ENCODE assay signal across 8 cellular contexts in the genomic region with DNA sequence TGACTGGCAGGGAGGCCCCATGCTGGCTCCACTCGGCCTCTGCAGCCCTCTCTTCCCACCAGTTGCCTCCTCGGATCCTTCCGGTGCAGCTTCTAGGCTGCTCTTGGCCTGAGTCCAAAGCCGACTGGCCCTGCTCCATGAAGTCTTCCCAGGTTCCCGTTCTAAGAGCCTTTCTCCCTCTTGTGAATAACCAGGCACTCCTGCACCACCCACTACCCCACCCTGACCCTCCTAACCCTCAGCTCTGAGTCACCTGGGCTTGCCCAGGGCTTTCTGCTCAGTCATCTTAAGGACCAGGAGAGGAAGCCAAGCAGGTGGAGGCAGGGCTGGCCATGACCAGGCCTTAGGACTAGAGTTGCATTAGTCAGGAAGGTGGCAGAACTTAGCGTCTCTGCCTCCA. TPM values are rescaled to one million over a fixed set of nuclear protein-coding genes. Genes with fewer than 3 reads are reported as not detected.
DNase-seq lines count a peak whose midpoint lies in the region; ATAC-seq, FAIRE-seq and TF ChIP-seq lines count a peak whose summit lies in the region.

No MANE protein-coding gene starts in this region.

- H3K4me3 Mint-ChIP-seq in CD8-positive, alpha-beta T cell, result no peak overlapping the region

- DNase-seq in A172 (ENCODE audit: low spot score) (peak; percentile 100), LoVo (ENCODE audit: low spot score) (peak; percentile 99), adrenal gland (peak; percentile 71 to 93 (median 89)), left colon (peak; percentile 91), vagina (ENCODE audit: extremely low spot score in 2 of 2) (no peak), GM12891 (ENCODE audit: insufficient read length, low spot score) (no peak)
- DNase-seq in CD8-positive, alpha-beta T cell, result no peak

- H3K27me3 Mint-ChIP-seq in CD8-positive, alpha-beta T cell (ENCODE audit: low read depth), result peaks cover 4% of the 10 kb centered on the region

- intact Hi-C loops in adrenal gland (cut with DNase I) (no loop called here), left colon (cut with DNase I, micrococcal nuclease) (no loop called here), vagina (cut with DNase I) (no loop called here)
- intact Hi-C loops in CD8-positive, alpha-beta T cell (cut with DNase I, micrococcal nuclease), result no loop called here

- no peaks in the 10 kb centered on the region for H3K36me3 ChIP-seq in adrenal gland (replicated peaks in 1 of 2)
- H3K36me3 ChIP-seq in vagina, result no peaks in the 10 kb centered on the region
- no peaks in the 10 kb centered on the region for H3K36me3 ChIP-seq in CD8-positive, alpha-beta T cell (ENCODE audit: insufficient read depth, low read length)

- no peak overlapping the region for H3K27ac Mint-ChIP-seq in CD8-positive, alpha-beta T cell

- CTCF ChIA-PET in CD8-positive, alpha-beta T cell (lab: Charles Lee), result no interaction called here

- no peak for FAIRE-seq in GM12891 (lab: Jason Lieb, UNC)

- H3K4me1 ChIP-seq in adrenal gland (replicated peaks in 1 of 2), result peaks cover 14 to 18% of the 10 kb centered on the region in 2 donors
- H3K4me1 ChIP-seq in vagina, result peaks cover 29% of the 10 kb centered on the region
- no peaks in the 10 kb centered on the region for H3K4me1 ChIP-seq in CD8-positive, alpha-beta T cell (ENCODE audit: insufficient read depth, low read length)

- WGBS in adrenal gland, 4 donors, result 11 to 21% (median 15%) methylated on average over 6 of the region's 6 CpGs

- H3K9me3 Mint-ChIP-seq in CD8-positive, alpha-beta T cell, result no peaks in the 10 kb centered on the region

- H3K27ac ChIP-seq in adrenal gland, result peak overlapping the region; percentile 65 to 85 (median 70)
- H3K27ac ChIP-seq in vagina, result peak overlapping the region; percentile 63
- H3K27ac ChIP-seq in CD8-positive, alpha-beta T cell (ENCODE audit: low read depth, low read length), result no peak overlapping the region

- POLR2A ChIA-PET in CD8-positive, alpha-beta T cell (lab: Charles Lee), result no interaction called here

- ATAC-seq in left colon (peak; percentile 99), GM19328 (IDR thresholded peaks at IDR 0.05; ENCODE audit: unreplicated experiment) (no peak)
- ATAC-seq in CD8-positive, alpha-beta T cell, result no peak

- TF ChIP-seq CTCF in adrenal gland (IDR thresholded peaks at IDR 0.05) (no peak), vagina (IDR thresholded peaks at IDR 0.05) (no peak)
- no peak for TF ChIP-seq CTCF in CD8-positive, alpha-beta T cell (IDR thresholded peaks at IDR 0.05)

- H3K4me3 ChIP-seq in adrenal gland, result no peak overlapping the region
- no peak overlapping the region for H3K4me3 ChIP-seq in vagina
- H3K4me3 ChIP-seq in CD8-positive, alpha-beta T cell (ENCODE audit: low read depth, low read length), result no peak overlapping the region

- H3K27me3 ChIP-seq in adrenal gland (no peaks in the 10 kb centered on the region), vagina (no peaks in the 10 kb centered on the region)
- H3K27me3 ChIP-seq in CD8-positive, alpha-beta T cell (ENCODE audit: insufficient read depth, low read length), result no peaks in the 10 kb centered on the region

- no peak for TF ChIP-seq POLR2A in adrenal gland (IDR thresholded peaks at IDR 0.05)
- no peak for TF ChIP-seq POLR2A in vagina (IDR thresholded peaks at IDR 0.05)
- no peak for TF ChIP-seq POLR2A in GM12891 (IDR thresholded peaks at IDR 0.05; ENCODE audit: low read depth, low read length)

- no peaks in the 10 kb centered on the region for H3K36me3 Mint-ChIP-seq in CD8-positive, alpha-beta T cell

- H3K4me1 Mint-ChIP-seq in CD8-positive, alpha-beta T cell (ENCODE audit: low read depth), result no peaks in the 10 kb centered on the region

- H3K9me3 ChIP-seq in adrenal gland (replicated peaks in 1 of 3) (no peaks in the 10 kb centered on the region), vagina (no peaks in the 10 kb centered on the region)
- H3K9me3 ChIP-seq in CD8-positive, alpha-beta T cell (ENCODE audit: low read length), result no peaks in the 10 kb centered on the region

TF ChIP-seq in GM12891, 5 proteins besides CTCF, POLR2A, EP300 and RAD21:
- TF ChIP-seq PAX5 (IDR thresholded peaks at IDR 0.05; ENCODE audit: insufficient read depth, low read length, severe bottlenecking) (no peak), SPI1 (IDR thresholded peaks at IDR 0.05; ENCODE audit: low read depth, low read length) (no peak), POLR2AphosphoS5 (IDR thresholded peaks at IDR 0.05; ENCODE audit: low read depth, low read length) (no peak), POU2F2 (IDR thresholded peaks at IDR 0.05; ENCODE audit: low read depth, low read length) (no peak), TAF1 (IDR thresholded peaks at IDR 0.05; ENCODE audit: low read depth, low read length) (no peak)

RNA-seq across cellular contexts. Expression of gene CNBP, which starts 28.1 kb away (rescaled TPM):
- 543 and 605 TPM in 2 replicates for total RNA-seq in A172 (2014; rRNA removed; shearing (Covaris generic))
- total RNA-seq in adrenal gland (100 to 1,000 TPM; 336 to 804 (median 488) TPM), left colon (100 to 1,000 TPM; 205 to 247 TPM), vagina (405 TPM)
- 100 to 1,000 TPM; 373 to 465 (median 424) TPM for polyA plus RNA-seq in adrenal gland
- total RNA-seq in CD8-positive, alpha-beta T cell, result 100 to 1,000 TPM; 296 to 301 TPM
- polyA plus RNA-seq in GM12891 (2012; ENCODE audit: low read depth, missing spikeins), result 268 TPM

RNA-seq across cellular contexts. Expression of gene COPG1, which starts 37.6 kb away (rescaled TPM):
- total RNA-seq in A172 (2014; rRNA removed; shearing (Covaris generic)), result 296 and 315 TPM in 2 replicates
- total RNA-seq in adrenal gland (100 to 1,000 TPM; 105 to 318 (median 162) TPM), left colon (100 to 1,000 TPM; 240 to 307 TPM), vagina (76.4 TPM)
- 100 to 1,000 TPM in 2 of 3 donors, 10 to 100 TPM in 1; 84.9 to 182 (median 160) TPM for polyA plus RNA-seq in adrenal gland
- 10 to 100 TPM; 77.0 to 93.5 TPM for total RNA-seq in CD8-positive, alpha-beta T cell
- polyA plus RNA-seq in GM12891 (2012; ENCODE audit: low read depth, missing spikeins), result 104 TPM

RNA-seq across cellular contexts. Expression of gene ISY1, which starts 50.9 kb away (rescaled TPM):
- total RNA-seq in A172 (2014; rRNA removed; shearing (Covaris generic)), result 98.6 and 120 TPM in 2 replicates
- total RNA-seq in adrenal gland (10 to 100 TPM in 7 of 8 donors, 1 to 10 TPM in 1; 4.1 to 40.0 (median 26.1) TPM), left colon (10 to 100 TPM; 27.0 to 32.0 TPM), vagina (16.2 TPM)
- polyA plus RNA-seq in adrenal gland, result 10 to 100 TPM; 15.0 to 39.7 (median 17.7) TPM
- 10 to 100 TPM; 35.2 to 38.7 TPM for total RNA-seq in CD8-positive, alpha-beta T cell
- 26.1 TPM for polyA plus RNA-seq in GM12891 (2012; ENCODE audit: low read depth, missing spikeins)

Comparison
In these comparisons a context has a peak if more than half of its experiments do, and no peak if none do; other contexts are left out.
1. DNase-seq: peak in A172 (single experiment), LoVo (single experiment), adrenal gland (7 of 7) and left colon (2 of 2); none in vagina (0 of 2), CD8-positive, alpha-beta T cell (0 of 7) and GM12891 (single experiment).